Comparison of ENCODE assay signal across 19 cellular contexts in genomic region chr17:28188841-28189263, GRCh38.
DNase-seq lines count a peak whose midpoint lies in the region; ATAC-seq and TF ChIP-seq lines count a peak whose summit lies in the region.
"Had no signal": no experiment of that assay in that cellular context is flagged by ENCODE, and none has a peak within 500 bp of the region (broad histone marks: within the 10 kb centered on the region; RNA-seq: fewer than 3 reads in every experiment).

No MANE protein-coding gene starts in this region.

- DNase-seq in Karpas-422 = no peak
- peak; percentile 10 to 33 for DNase-seq in fibroblast of lung (ENCODE audit: low read depth in 2 of 2)
- DNase-seq in sciatic nerve (ENCODE audit: low spot score) = no peak
- no peak for DNase-seq in NCI-H1105 treated with DMSO at 0.1 percent for 48 hours (lab: John Stamatoyannopoulos, UW)
- DNase-seq in NCI-H1092 (lab: John Stamatoyannopoulos, UW) = no peak
- DNase-seq: activated CD4-positive, alpha-beta T cell treated with anti-CD3 and anti-CD28 coated beads for 1 hour; AML-193; cortex of kidney; left lung; mucosa of descending colon; NCI-H146; NCI-H2171 treated with DMSO at 0.1 percent for 48 hours; NCI-H526 treated with DMSO at 0.1 percent for 48 hours; T1000 had no signal

- no peak overlapping the region for H3K4me2 ChIP-seq in Karpas-422 (ENCODE audit: low read depth, low read length, poor library complexity, severe bottlenecking)
- H3K4me2 ChIP-seq in fibroblast of lung (ENCODE audit: extremely low read depth, insufficient read depth, low read length) = no peak overlapping the region

- no peak overlapping the region for H2AFZ ChIP-seq in Karpas-422 (ENCODE audit: low read length)
- H2AFZ ChIP-seq in fibroblast of lung (ENCODE audit: low read length) = no peak overlapping the region

- no peaks in the 10 kb centered on the region for H4K20me1 ChIP-seq in Karpas-422 (ENCODE audit: insufficient read depth, low read depth, low read length)
- no peaks in the 10 kb centered on the region for H4K20me1 ChIP-seq in fibroblast of lung (ENCODE audit: control insufficient read depth, extremely low read depth, insufficient read depth, low read length)

- no peaks in the 10 kb centered on the region for H3K4me1 Mint-ChIP-seq in activated T-helper 17 cell treated with anti-CD3 and anti-CD28 coated beads, Interleukin-2, amount 50 U/mL, for 72 hours
- H3K4me1 Mint-ChIP-seq: brain had no signal

- no peak overlapping the region for H3K4me3 ChIP-seq in Karpas-422 (ENCODE audit: low read length)
- no peak overlapping the region for H3K4me3 ChIP-seq in fibroblast of lung (replicated peaks in 1 of 4; ENCODE audit: control extremely low read depth in 1 of 4, insufficient read depth in 1 of 4, low read depth in 3 of 4, low read length in 4 of 4)
- H3K4me3 ChIP-seq: left lung, mucosa of descending colon had no signal

- H3K27me3 Mint-ChIP-seq in activated T-helper 17 cell treated with anti-CD3 and anti-CD28 coated beads, Interleukin-2, amount 50 U/mL, for 72 hours = no peaks in the 10 kb centered on the region
- H3K27me3 Mint-ChIP-seq: activated naive CD8-positive, alpha-beta T cell; brain had no signal

- H3K36me3 Mint-ChIP-seq in activated T-helper 17 cell treated with anti-CD3 and anti-CD28 coated beads, Interleukin-2, amount 50 U/mL, for 72 hours (ENCODE audit: low read depth) = peaks cover 48% of the 10 kb centered on the region

- no peak for ATAC-seq in activated T-helper 17 cell treated with anti-CD3 and anti-CD28 coated beads, Interleukin-2, amount 50 U/mL, for 72 hours (replicated peaks)
- ATAC-seq in sciatic nerve (peak; percentile 48), GM19324 (IDR thresholded peaks at IDR 0.05; ENCODE audit: low FRiP score, unreplicated experiment) (no peak)
- ATAC-seq: left lung, mucosa of descending colon had no signal

- no peaks in the 10 kb centered on the region for H3K9me3 Mint-ChIP-seq in activated T-helper 17 cell treated with anti-CD3 and anti-CD28 coated beads, Interleukin-2, amount 50 U/mL, for 72 hours
- H3K9me3 Mint-ChIP-seq: brain had no signal

- TF ChIP-seq CTCF in fibroblast of lung (conservative IDR thresholded peaks at IDR 0.05 in 1 of 2, IDR thresholded peaks at IDR 0.05 in 1 of 2; ENCODE audit: low read depth in 1 of 2, low read length in 2 of 2) = no peak

- no peak overlapping the region for H3K4me3 Mint-ChIP-seq in activated T-helper 17 cell treated with anti-CD3 and anti-CD28 coated beads, Interleukin-2, amount 50 U/mL, for 72 hours
- H3K4me3 Mint-ChIP-seq: activated naive CD8-positive, alpha-beta T cell; activated T-helper 1 cell treated with anti-CD3 and anti-CD28 coated beads, Interleukin-12 subunit alpha, Interleukin-12 subunit beta, Interleukin-2, Interleukin-4 antibody, amounts not matched to agents 30 ng/mL and 10 ng/mL and 1 ng/mL, durations not matched to agents 14 hours and 24 hours and 36 hours had no signal

- H3K79me2 ChIP-seq in Karpas-422 (ENCODE audit: low read length) (no peaks in the 10 kb centered on the region), fibroblast of lung (ENCODE audit: control insufficient read depth, insufficient read depth, low read length) (no peaks in the 10 kb centered on the region)

- H3K4me1 ChIP-seq in Karpas-422 (ENCODE audit: low read length) = peaks cover 5% of the 10 kb centered on the region
- H3K4me1 ChIP-seq in fibroblast of lung (ENCODE audit: control insufficient read depth, extremely low read depth, insufficient read depth, low read length) = no peaks in the 10 kb centered on the region

- no peak overlapping the region for H3K9ac ChIP-seq in Karpas-422 (ENCODE audit: low read length)
- no peak overlapping the region for H3K9ac ChIP-seq in fibroblast of lung (ENCODE audit: insufficient read depth, low read length)

- H3K27ac ChIP-seq in Karpas-422 (ENCODE audit: low read length) = 0 out of 2 replicates have a peak overlapping the region, but pooled peaks have one; percentile 4
- H3K27ac ChIP-seq in fibroblast of lung (ENCODE audit: insufficient read depth, low read length) = no peak overlapping the region
- H3K27ac ChIP-seq: left lung had no signal

- intact Hi-C loops in sciatic nerve (cut with DNase I) = no loop called here

- H3K9me3 ChIP-seq in Karpas-422 (ENCODE audit: low read length) (no peaks in the 10 kb centered on the region; the same call in 1 of the 2 replicates), fibroblast of lung (ENCODE audit: control insufficient read depth, insufficient read depth, low read depth, low read length) (no peaks in the 10 kb centered on the region)
- H3K9me3 ChIP-seq: left lung, mucosa of descending colon had no signal

- H3K27me3 ChIP-seq in Karpas-422 (ENCODE audit: low read length) = no peaks in the 10 kb centered on the region
- no peaks in the 10 kb centered on the region for H3K27me3 ChIP-seq in fibroblast of lung (ENCODE audit: control insufficient read depth, insufficient read depth, low read length)
- H3K27me3 ChIP-seq: left lung had no signal

- peak overlapping the region; percentile 25 for H3K27ac Mint-ChIP-seq in activated T-helper 17 cell treated with anti-CD3 and anti-CD28 coated beads, Interleukin-2, amount 50 U/mL, for 72 hours
- H3K27ac Mint-ChIP-seq: activated naive CD8-positive, alpha-beta T cell; activated T-helper 1 cell treated with anti-CD3 and anti-CD28 coated beads, Interleukin-12 subunit alpha, Interleukin-12 subunit beta, Interleukin-2, Interleukin-4 antibody, amounts not matched to agents 30 ng/mL and 10 ng/mL and 1 ng/mL, durations not matched to agents 14 hours and 24 hours and 36 hours had no signal

- no peaks in the 10 kb centered on the region for H3K9me2 ChIP-seq in Karpas-422 (replicated peaks; ENCODE audit: insufficient read depth, low read length)

- H3K36me3 ChIP-seq in Karpas-422 (ENCODE audit: insufficient read depth, low read length) (peaks cover 15% of the 10 kb centered on the region), fibroblast of lung (ENCODE audit: control insufficient read depth, insufficient read depth, low read length) (peaks cover 2% of the 10 kb centered on the region)

Comparison
In these comparisons a context has a peak if more than half of its experiments do, and no peak if none do; other contexts are left out.
1. DNase-seq: peak in fibroblast of lung (2 of 2); none in Karpas-422 (single experiment), sciatic nerve (single experiment), NCI-H1105 treated with DMSO at 0.1 percent for 48 hours (single experiment) and NCI-H1092 (single experiment).